Comparison of ENCODE assay signal across 14 cellular contexts in the genomic region with DNA sequence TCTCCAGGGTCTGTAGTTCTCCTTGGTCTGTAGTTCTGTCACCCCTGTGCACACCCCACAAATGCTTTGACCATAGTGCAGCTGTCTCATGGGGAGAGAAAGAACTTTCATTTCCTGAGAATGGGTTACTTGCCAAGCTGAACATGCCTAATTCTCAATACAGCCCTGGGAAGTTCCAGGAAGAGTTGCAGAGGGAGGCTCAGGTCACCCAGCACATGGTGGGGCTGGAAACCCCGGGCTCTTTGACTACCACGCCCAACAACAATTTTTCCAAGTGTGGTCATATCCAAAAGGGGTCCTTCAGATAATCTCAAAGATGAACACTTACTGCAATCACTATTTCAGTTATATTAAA. TPM values are rescaled to one million over a fixed set of nuclear protein-coding genes. Genes with fewer than 3 reads are reported as not detected.
DNase-seq lines count a peak whose midpoint lies in the region; ATAC-seq and TF ChIP-seq lines count a peak whose summit lies in the region.
"Had no signal": no experiment of that assay in that cellular context is flagged by ENCODE, and none has a peak within 500 bp of the region (broad histone marks: within the 10 kb centered on the region; RNA-seq: fewer than 3 reads in every experiment).

No MANE protein-coding gene starts in this region.

- H3K4me1 ChIP-seq in RWPE2 (ENCODE audit: insufficient read depth, poor library complexity, severe bottlenecking) (peaks cover 7% of the 10 kb centered on the region), skeletal muscle satellite cell (ENCODE audit: control insufficient read depth, insufficient read depth, low read length) (peaks cover 39% of the 10 kb centered on the region)

- H3K27me3 Mint-ChIP-seq in T-helper 2 cell treated with Interferon-gamma antibody and Interleukin-4, amounts not matched to agents 5 μg/mL and 100 μg/mL, for 36 hours (ENCODE audit: low read depth), result no peaks in the 10 kb centered on the region
- peaks cover 4% of the 10 kb centered on the region for H3K27me3 Mint-ChIP-seq in endothelial cell (ENCODE audit: unreplicated experiment)
- H3K27me3 Mint-ChIP-seq: activated CD4-positive, alpha-beta T cell treated with anti-CD3 and anti-CD28 coated beads, Interleukin-2, amount 10 ng/mL, durations not matched to agents 7 days and 5 days had no signal

- no peak for DNase-seq in T-helper 2 cell treated with Interferon-gamma antibody and Interleukin-4, amounts not matched to agents 5 μg/mL and 100 μg/mL, for 36 hours (ENCODE audit: low spot score)
- DNase-seq in T-helper 2 cell, result no peak
- DNase-seq in RWPE2 (ENCODE audit: low spot score), result no peak
- DNase-seq in fibroblast of gingiva (ENCODE audit: low read depth), result peak; percentile 45
- no peak for DNase-seq in NCI-H82 treated with DMSO at 0.1 percent for 48 hours (lab: John Stamatoyannopoulos, UW; ENCODE audit: unreplicated experiment)
- no peak for DNase-seq in endothelial cell (ENCODE audit: low spot score)
- no peak for DNase-seq in SKM-1 treated with dmso at 0.1 percent for 144 hours (lab: John Stamatoyannopoulos, UW; ENCODE audit: unreplicated experiment)
- DNase-seq: activated CD4-positive, alpha-beta T cell treated with anti-CD3 and anti-CD28 coated beads, Interleukin-2, amount 10 ng/mL, durations not matched to agents 7 days and 5 days; RPMI8226; stimulated activated CD4-positive, alpha-beta T cell treated with anti-CD3 and anti-CD28 coated beads, Interleukin-12 subunit alpha, Interleukin-12 subunit beta, amount 100 ng/mL, for 4 hours had no signal

- no peak overlapping the region for H3K27ac Mint-ChIP-seq in T-helper 2 cell treated with Interferon-gamma antibody and Interleukin-4, amounts not matched to agents 5 μg/mL and 100 μg/mL, for 36 hours
- H3K27ac Mint-ChIP-seq in endothelial cell (ENCODE audit: unreplicated experiment), result no peak overlapping the region
- H3K27ac Mint-ChIP-seq: GM23338 had no signal

- ATAC-seq in RWPE2 (ENCODE audit: low read depth), result no peak

- peak overlapping the region; percentile 11 for H3K4me3 Mint-ChIP-seq in T-helper 2 cell treated with Interferon-gamma antibody and Interleukin-4, amounts not matched to agents 5 μg/mL and 100 μg/mL, for 36 hours
- H3K4me3 Mint-ChIP-seq in endothelial cell (ENCODE audit: unreplicated experiment), result no peak overlapping the region

- H3K27me3 ChIP-seq in RWPE2 (ENCODE audit: insufficient read depth, poor library complexity, severe bottlenecking) (no peaks in the 10 kb centered on the region), skeletal muscle satellite cell (ENCODE audit: control insufficient read depth, insufficient read depth, low read length) (no peaks in the 10 kb centered on the region)

- H3K36me3 Mint-ChIP-seq in T-helper 2 cell treated with Interferon-gamma antibody and Interleukin-4, amounts not matched to agents 5 μg/mL and 100 μg/mL, for 36 hours (ENCODE audit: low read depth), result peaks cover 13% of the 10 kb centered on the region
- H3K36me3 Mint-ChIP-seq in endothelial cell (ENCODE audit: low read depth, unreplicated experiment), result peaks cover 8% of the 10 kb centered on the region
- H3K36me3 Mint-ChIP-seq: IgD-negative memory B cell had no signal

- H3K9me3 ChIP-seq in RWPE2 (ENCODE audit: severe bottlenecking) (no peaks in the 10 kb centered on the region), skeletal muscle satellite cell (replicated peaks; ENCODE audit: low read length) (no peaks in the 10 kb centered on the region)

- H3K4me1 Mint-ChIP-seq in T-helper 2 cell treated with Interferon-gamma antibody and Interleukin-4, amounts not matched to agents 5 μg/mL and 100 μg/mL, for 36 hours (ENCODE audit: low read depth), result peaks cover 43% of the 10 kb centered on the region
- peaks cover 31% of the 10 kb centered on the region for H3K4me1 Mint-ChIP-seq in endothelial cell (ENCODE audit: unreplicated experiment)

- H3K9ac ChIP-seq in skeletal muscle satellite cell (ENCODE audit: low read depth, low read length), result no peak overlapping the region

- TF ChIP-seq CTCF in RWPE2 (IDR thresholded peaks at IDR 0.05; ENCODE audit: poor library complexity, severe bottlenecking), result no peak
- TF ChIP-seq CTCF in endothelial cell (IDR thresholded peaks at IDR 0.05; ENCODE audit: unreplicated experiment), result no peak

- H3K36me3 ChIP-seq in RWPE2 (ENCODE audit: low read depth) (no peaks in the 10 kb centered on the region), skeletal muscle satellite cell (ENCODE audit: insufficient read depth, low read length) (peaks cover 10% of the 10 kb centered on the region)

- peak overlapping the region; percentile 1 for H3K27ac ChIP-seq in RWPE2 (ENCODE audit: poor library complexity, severe bottlenecking)

- H3K4me2 ChIP-seq in skeletal muscle satellite cell (ENCODE audit: low read length), result peak overlapping the region; percentile 37

- no peaks in the 10 kb centered on the region for H3K9me3 Mint-ChIP-seq in T-helper 2 cell treated with Interferon-gamma antibody and Interleukin-4, amounts not matched to agents 5 μg/mL and 100 μg/mL, for 36 hours
- no peaks in the 10 kb centered on the region for H3K9me3 Mint-ChIP-seq in endothelial cell (ENCODE audit: unreplicated experiment)
- H3K9me3 Mint-ChIP-seq: activated CD4-positive, alpha-beta T cell treated with anti-CD3 and anti-CD28 coated beads, Interleukin-2, amount 10 ng/mL, durations not matched to agents 7 days and 5 days; GM23338; IgD-negative memory B cell had no signal

- H3K4me3 ChIP-seq in RWPE2 (ENCODE audit: severe bottlenecking) (no peak overlapping the region), skeletal muscle satellite cell (ENCODE audit: low read length) (no peak overlapping the region)

RNA-seq across cellular contexts. Expression of gene PTPRA, which starts 2.2 kb away (rescaled TPM):
- total RNA-seq in skeletal muscle satellite cell (2012; rRNA removed), result 19.3 and 31.7 TPM in 2 replicates
- 59.9 TPM for total RNA-seq in endothelial cell (ENCODE audit: unreplicated experiment)

RNA-seq across cellular contexts. Expression of gene VPS16, which starts 30.5 kb away (rescaled TPM):
- 29.9 and 34.9 TPM in 2 replicates for total RNA-seq in skeletal muscle satellite cell (2012; rRNA removed)
- 43.3 TPM for total RNA-seq in endothelial cell (ENCODE audit: unreplicated experiment)

RNA-seq across cellular contexts. Expression of gene PCED1A, which starts 30.6 kb away (rescaled TPM):
- 14.0 and 20.8 TPM in 2 replicates for total RNA-seq in skeletal muscle satellite cell (2012; rRNA removed)
- total RNA-seq in endothelial cell (ENCODE audit: unreplicated experiment), result 30.9 TPM

RNA-seq across cellular contexts. Expression of gene TMEM239, which starts 54.9 kb away (rescaled TPM):
- total RNA-seq in skeletal muscle satellite cell (2012; rRNA removed), result not detected in 2 replicates
- total RNA-seq in endothelial cell (ENCODE audit: unreplicated experiment), result not detected
- total RNA-seq: activated CD4-positive, alpha-beta T cell treated with anti-CD3 and anti-CD28 coated beads, Interleukin-2, amount 10 ng/mL, durations not matched to agents 7 days and 5 days; GM23338; mononuclear cell had no signal

RNA-seq across cellular contexts. Expression of gene C20orf141, which starts 56.3 kb away (rescaled TPM):
- not detected in 2 replicates for total RNA-seq in skeletal muscle satellite cell (2012; rRNA removed)
- not detected for total RNA-seq in endothelial cell (ENCODE audit: unreplicated experiment)
- total RNA-seq: activated CD4-positive, alpha-beta T cell treated with anti-CD3 and anti-CD28 coated beads, Interleukin-2, amount 10 ng/mL, durations not matched to agents 7 days and 5 days; GM23338; mononuclear cell had no signal
